ENCODE assay signal across 9 cellular contexts in the genomic region with DNA sequence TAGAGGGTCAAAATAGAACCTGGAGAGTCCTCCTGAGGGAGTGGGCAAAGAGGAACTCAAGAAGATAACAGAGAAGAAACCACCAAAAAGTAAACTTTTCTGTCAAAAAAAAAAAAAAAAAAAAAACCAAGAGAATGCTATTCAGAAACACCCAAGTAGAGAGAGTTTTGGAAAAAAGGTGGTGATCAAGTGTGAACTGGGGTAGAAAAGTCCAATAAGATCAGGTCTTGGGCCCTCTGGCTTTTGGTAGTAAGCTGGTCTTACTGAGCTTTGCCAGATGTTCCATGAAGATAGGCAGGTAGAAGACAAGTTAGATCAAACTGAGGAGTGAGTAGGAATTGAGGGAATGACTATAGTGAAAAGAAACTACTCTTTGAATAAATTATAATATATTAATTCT.
"Had no signal": no experiment of that assay in that cellular context is flagged by ENCODE, and none has a peak within 500 bp of the region (broad histone marks: within the 10 kb centered on the region; RNA-seq: fewer than 3 reads in every experiment).

No MANE protein-coding gene starts in this region.

- DNase-seq: GOT3, H7, HFFc6 had no signal

- FAIRE-seq: HepG2 had no signal

- H3K4me1 Mint-ChIP-seq: IgD-negative memory B cell had no signal

- H3K27ac ChIP-seq: GM23248, HL-60 had no signal

- H3K36me3 ChIP-seq: HAP-1 had no signal

- H3K9ac ChIP-seq: GM23248 had no signal

- H3K9me3 ChIP-seq: HAP-1 had no signal

- H3K4me1 ChIP-seq: HAP-1 had no signal

- H3K4me3 Mint-ChIP-seq: HFFc6, IgD-negative memory B cell had no signal

- H3K36me3 Mint-ChIP-seq: IgD-negative memory B cell had no signal

- ATAC-seq: HCT116, HepG2 had no signal

- H3K4me3 ChIP-seq: GM23248, HAP-1 had no signal

- H2AFZ ChIP-seq: GM23248 had no signal

- H3K27ac Mint-ChIP-seq: HFFc6, IgD-negative memory B cell had no signal
